Comparison of ENCODE assay signal across 1 cellular context in genomic region chr2:239255643-239256042, GRCh38.
TF ChIP-seq lines count a peak whose summit lies in the region.

No MANE protein-coding gene starts in this region.

TF ChIP-seq in IMR-90, 13 proteins besides CTCF, POLR2A, EP300 and RAD21 (continued from another document):
- TF ChIP-seq USF2 (IDR thresholded peaks at IDR 0.05; ENCODE audit: low read depth, low read length), result no peak
- TF ChIP-seq RCOR1 (IDR thresholded peaks at IDR 0.05; ENCODE audit: insufficient replicate concordance, low read length), result no peak
- no peak for TF ChIP-seq ELK1 (IDR thresholded peaks at IDR 0.05; ENCODE audit: borderline replicate concordance, low read depth, low read length)
- TF ChIP-seq FOS (IDR thresholded peaks at IDR 0.05; ENCODE audit: low read depth, low read length), result no peak
TF ChIP-seq in IMR-90: peak in this region for 0.
